8 cellular contexts compared by ENCODE assay signal in the genomic region with DNA sequence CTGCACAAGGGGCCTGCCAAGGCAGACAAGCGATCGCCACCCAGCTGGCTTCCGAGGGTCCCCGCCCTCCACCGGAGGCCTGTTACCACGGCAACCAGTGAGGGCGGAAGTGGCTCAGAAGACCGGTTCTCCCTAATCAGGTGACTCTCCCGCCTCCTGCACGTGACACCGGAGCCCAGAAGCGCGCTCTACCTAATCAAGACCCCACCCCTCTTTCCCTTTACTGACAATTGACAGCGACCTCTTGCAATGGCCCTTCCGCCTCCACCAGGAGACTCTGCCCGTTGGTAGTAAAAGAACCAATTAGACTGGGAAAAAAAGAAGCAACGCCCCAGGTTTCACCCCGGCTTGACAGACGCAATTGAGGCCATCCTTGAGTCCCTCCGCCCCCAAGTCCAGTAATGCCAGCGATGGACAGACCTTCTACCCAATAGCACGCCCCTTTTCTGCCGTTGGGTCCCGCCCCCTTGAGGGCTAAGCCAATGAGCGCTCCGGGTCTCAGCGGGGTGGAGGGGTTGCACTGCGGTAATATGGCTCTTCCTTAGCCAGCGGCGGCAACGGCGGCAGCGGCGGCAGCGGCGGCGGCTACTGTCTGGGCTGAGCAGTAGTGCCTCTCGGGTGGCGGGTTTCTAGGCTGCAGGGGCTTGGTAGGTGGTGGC. TPM values are rescaled to one million over a fixed set of nuclear protein-coding genes. Genes with fewer than 3 reads are reported as not detected.
A peak's percentile ranks its signal among the peaks of the same experiment; 100 is the strongest.
DNase-seq lines count a peak whose midpoint lies in the region; ATAC-seq and TF ChIP-seq lines count a peak whose summit lies in the region.

Gene UVRAG (plus strand): TSS at position 525 of the 659 bp plus-strand sequence. CDS start 198 bp downstream, outside the sequence.

- in situ Hi-C loops in GM13976 (cut with MboI; ENCODE audit: low sequenced_read_pairs, unreplicated experiment): no loop called here

- TF ChIP-seq POLR2A in upper lobe of left lung (IDR thresholded peaks at IDR 0.05): peak in 3 of 4 donors; percentile 81 to 96 (median 94)

- H3K9me3 ChIP-seq in heart right ventricle (no peaks in the 10 kb centered on the region), upper lobe of left lung (no peaks in the 10 kb centered on the region)

- ATAC-seq in HG02870 (IDR thresholded peaks at IDR 0.05; ENCODE audit: unreplicated experiment) (peak; percentile 68), heart right ventricle (peak; percentile 96 to 99 (median 97)), upper lobe of left lung (ENCODE audit: low FRiP score in 2 of 2) (peak; percentile 98 to 99)

- H3K27me3 ChIP-seq in heart right ventricle (no peaks in the 10 kb centered on the region), upper lobe of left lung (no peaks in the 10 kb centered on the region)

- TF ChIP-seq EP300 in upper lobe of left lung (IDR thresholded peaks at IDR 0.05): no peak

- intact Hi-C loops in T-helper 1 cell treated with Interleukin-12 subunit alpha and Interleukin-12 subunit beta and Interleukin-4 antibody, amounts not matched to agents 30 ng/mL and 1 ng/mL, for 36 hours (cut with micrococcal nuclease): loop anchor here (1.0 to 10.0 kb wide), 10 partner anchors 9 to 1420 kb away; partner anchors contain the start of genes DGAT2, GVQW3, PGM2L1 and POLD3
- intact Hi-C loops in heart right ventricle (cut with DNase I) (no loop called here), posterior cingulate gyrus (cut with DNase I) (loop anchor here (5.0 kb wide), 1 partner anchor 52 kb away; no protein-coding TSS in a partner anchor)

- H3K4me1 ChIP-seq in heart right ventricle (peaks cover 7 to 48% (median 31%) of the 10 kb centered on the region in 9 donors), upper lobe of left lung (peaks cover 20 to 46% (median 44%) of the 10 kb centered on the region in 4 donors)

- H3K36me3 ChIP-seq in heart right ventricle: no peaks in the 10 kb centered on the region
- no peaks in the 10 kb centered on the region for H3K36me3 ChIP-seq in upper lobe of left lung

- TF ChIP-seq CTCF in GM13976 (IDR thresholded peaks at IDR 0.05; ENCODE audit: borderline replicate concordance, control extremely low read depth, extremely low read depth, insufficient read depth, missing control alignments) (no peak), heart right ventricle (IDR thresholded peaks at IDR 0.05) (peak in 3 of 9 donors; percentile 8 to 34 (median 11)), upper lobe of left lung (IDR thresholded peaks at IDR 0.05) (peak in 4 of 6 experiments; percentile 20 to 69 (median 34))

- peak within 1 kb of the TSS; percentile 77 to 100 (median 94) for H3K4me3 ChIP-seq in heart right ventricle
- peak within 1 kb of the TSS; percentile 62 to 99 (median 82) for H3K4me3 ChIP-seq in upper lobe of left lung

- DNase-seq in GM13976 (ENCODE audit: low spot score) (peak; percentile 96), NCI-H146 treated with DMSO at 0.1 percent for 48 hours (lab: John Stamatoyannopoulos, UW; ENCODE audit: unreplicated experiment) (peak; percentile 98), amniotic epithelial cell (ENCODE audit: low read depth) (peak; percentile 100), heart right ventricle (peak; percentile 96 to 99), posterior cingulate gyrus (peak; percentile 98 to 100 (median 99)), upper lobe of left lung (peak; percentile 96 to 98)

- peak within 1 kb of the TSS; percentile 68 to 98 (median 94) for H3K27ac ChIP-seq in heart right ventricle
- H3K27ac ChIP-seq in upper lobe of left lung: peak within 1 kb of the TSS; percentile 88 to 99 (median 94)

- WGBS in heart right ventricle, 2 donors: 0% methylated on average over 38 to 39 of the region's 39 CpGs
- 0 to 1% methylated on average over 6 to 38 of the region's 39 CpGs for WGBS in upper lobe of left lung, 2 donors

RNA-seq across cellular contexts. Expression of gene UVRAG, which starts in this region (rescaled TPM):
- 18.5 and 21.7 TPM in 2 replicates for total RNA-seq in T-helper 1 cell treated with Interleukin-12 subunit alpha and Interleukin-12 subunit beta and Interleukin-4 antibody, amounts not matched to agents 30 ng/mL and 1 ng/mL, for 36 hours
- total RNA-seq in heart right ventricle (10 to 100 TPM; 12.2 to 18.3 (median 14.7) TPM), upper lobe of left lung (10 to 100 TPM; 23.3 to 72.3 (median 28.5) TPM)
- 1 to 10 TPM; 5.0 to 7.8 TPM for polyA plus RNA-seq in heart right ventricle

Comparison
In these comparisons a context has a peak if more than half of its experiments do, and no peak if none do; other contexts are left out.
1. Peak in every context shown above with its lines: DNase-seq, ATAC-seq, H3K4me3 ChIP-seq and H3K27ac ChIP-seq.
2. intact Hi-C loops: an anchor here in T-helper 1 cell treated with Interleukin-12 subunit alpha and Interleukin-12 subunit beta and Interleukin-4 antibody, amounts not matched to agents 30 ng/mL and 1 ng/mL, for 36 hours (1.0 to 10.0 kb wide) and posterior cingulate gyrus (5.0 kb wide); none called in heart right ventricle.